9 cellular contexts compared by ENCODE assay signal in genomic region chr3:68088216-68088615, GRCh38.
DNase-seq lines count a peak whose midpoint lies in the region; ATAC-seq and TF ChIP-seq lines count a peak whose summit lies in the region.
"Had no signal": no experiment of that assay in that cellular context is flagged by ENCODE, and none has a peak within 500 bp of the region (broad histone marks: within the 10 kb centered on the region; RNA-seq: fewer than 3 reads in every experiment).

No MANE protein-coding gene starts in this region.

- POLR2A ChIA-PET in WTC11 (lab: Charles Lee): no interaction called here

- no peaks in the 10 kb centered on the region for H3K27me3 Mint-ChIP-seq in WTC11 (ENCODE audit: low read depth)

- no peaks in the 10 kb centered on the region for H3K36me3 Mint-ChIP-seq in WTC11

- H3K4me1 Mint-ChIP-seq in WTC11: no peaks in the 10 kb centered on the region

- H3K9me3 Mint-ChIP-seq in WTC11: no peaks in the 10 kb centered on the region

- TF ChIP-seq CTCF in WTC11 (IDR thresholded peaks at IDR 0.05): no peak

- ATAC-seq in WTC11: no peak
- ATAC-seq: HepG2 had no signal

- H3K27ac Mint-ChIP-seq in WTC11: no peak overlapping the region

- DNase-seq in activated T-cell treated with anti-CD3 and anti-CD28 coated beads for 1 hour (ENCODE audit: low read depth) (peak; percentile 9), kidney tubule cell (ENCODE audit: low spot score) (peak; percentile 92), NCI-H1436 (lab: John Stamatoyannopoulos, UW) (no peak), HK-2 (ENCODE audit: unreplicated experiment) (no peak), WTC11 (ENCODE audit: low spot score) (no peak)
- no peak for DNase-seq in activated T-cell treated with anti-CD3 and anti-CD28 coated beads, Interleukin-2, amount 50 U/mL, for 1 hour
- peak; percentile 56 for DNase-seq in activated CD8-positive, alpha-beta memory T cell treated with anti-CD3 and anti-CD28 coated beads, Interleukin-2, amount 50 U/mL, for 4 hours
- peak; percentile 5 for DNase-seq in stimulated activated naive CD4-positive, alpha-beta T cell treated with Interleukin-2 at 50 U/mL for 16 hours (lab: John Stamatoyannopoulos, UW)

- no peak overlapping the region for H3K4me3 Mint-ChIP-seq in WTC11

- CTCF ChIA-PET in WTC11 (lab: Charles Lee): no interaction called here

TF ChIP-seq in WTC11, 78 proteins besides CTCF, POLR2A, EP300 and RAD21:
- TF ChIP-seq CREM (CRISPR knock-in tag; IDR thresholded peaks at IDR 0.05): no peak
- no peak for TF ChIP-seq ELF4 (CRISPR knock-in tag; IDR thresholded peaks at IDR 0.05; ENCODE audit: low read depth)
- no peak for TF ChIP-seq TCF7 (CRISPR knock-in tag; IDR thresholded peaks at IDR 0.05; ENCODE audit: low read depth)
- no peak for TF ChIP-seq ZBTB43 (CRISPR knock-in tag; IDR thresholded peaks at IDR 0.05)
- TF ChIP-seq, protein P1, sequence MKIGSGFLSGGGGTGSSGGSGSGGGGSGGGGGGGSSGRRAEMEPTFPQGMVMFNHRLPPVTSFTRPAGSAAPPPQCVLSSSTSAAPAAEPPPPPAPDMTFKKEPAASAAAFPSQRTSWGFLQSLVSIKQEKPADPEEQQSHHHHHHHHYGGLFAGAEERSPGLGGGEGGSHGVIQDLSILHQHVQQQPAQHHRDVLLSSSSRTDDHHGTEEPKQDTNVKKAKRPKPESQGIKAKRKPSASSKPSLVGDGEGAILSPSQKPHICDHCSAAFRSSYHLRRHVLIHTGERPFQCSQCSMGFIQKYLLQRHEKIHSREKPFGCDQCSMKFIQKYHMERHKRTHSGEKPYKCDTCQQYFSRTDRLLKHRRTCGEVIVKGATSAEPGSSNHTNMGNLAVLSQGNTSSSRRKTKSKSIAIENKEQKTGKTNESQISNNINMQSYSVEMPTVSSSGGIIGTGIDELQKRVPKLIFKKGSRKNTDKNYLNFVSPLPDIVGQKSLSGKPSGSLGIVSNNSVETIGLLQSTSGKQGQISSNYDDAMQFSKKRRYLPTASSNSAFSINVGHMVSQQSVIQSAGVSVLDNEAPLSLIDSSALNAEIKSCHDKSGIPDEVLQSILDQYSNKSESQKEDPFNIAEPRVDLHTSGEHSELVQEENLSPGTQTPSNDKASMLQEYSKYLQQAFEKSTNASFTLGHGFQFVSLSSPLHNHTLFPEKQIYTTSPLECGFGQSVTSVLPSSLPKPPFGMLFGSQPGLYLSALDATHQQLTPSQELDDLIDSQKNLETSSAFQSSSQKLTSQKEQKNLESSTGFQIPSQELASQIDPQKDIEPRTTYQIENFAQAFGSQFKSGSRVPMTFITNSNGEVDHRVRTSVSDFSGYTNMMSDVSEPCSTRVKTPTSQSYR (CRISPR knock-in tag; IDR thresholded peaks at IDR 0.05): no peak
- TF ChIP-seq USF1 (CRISPR knock-in tag; IDR thresholded peaks at IDR 0.05): no peak
- no peak for TF ChIP-seq ZNF317 (CRISPR knock-in tag; IDR thresholded peaks at IDR 0.05; ENCODE audit: borderline replicate concordance, low read depth)
- TF ChIP-seq, protein P2, sequence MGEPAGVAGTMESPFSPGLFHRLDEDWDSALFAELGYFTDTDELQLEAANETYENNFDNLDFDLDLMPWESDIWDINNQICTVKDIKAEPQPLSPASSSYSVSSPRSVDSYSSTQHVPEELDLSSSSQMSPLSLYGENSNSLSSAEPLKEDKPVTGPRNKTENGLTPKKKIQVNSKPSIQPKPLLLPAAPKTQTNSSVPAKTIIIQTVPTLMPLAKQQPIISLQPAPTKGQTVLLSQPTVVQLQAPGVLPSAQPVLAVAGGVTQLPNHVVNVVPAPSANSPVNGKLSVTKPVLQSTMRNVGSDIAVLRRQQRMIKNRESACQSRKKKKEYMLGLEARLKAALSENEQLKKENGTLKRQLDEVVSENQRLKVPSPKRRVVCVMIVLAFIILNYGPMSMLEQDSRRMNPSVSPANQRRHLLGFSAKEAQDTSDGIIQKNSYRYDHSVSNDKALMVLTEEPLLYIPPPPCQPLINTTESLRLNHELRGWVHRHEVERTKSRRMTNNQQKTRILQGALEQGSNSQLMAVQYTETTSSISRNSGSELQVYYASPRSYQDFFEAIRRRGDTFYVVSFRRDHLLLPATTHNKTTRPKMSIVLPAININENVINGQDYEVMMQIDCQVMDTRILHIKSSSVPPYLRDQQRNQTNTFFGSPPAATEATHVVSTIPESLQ (CRISPR knock-in tag; IDR thresholded peaks at IDR 0.05): no peak

Comparison
In these comparisons a context has a peak if more than half of its experiments do, and no peak if none do; other contexts are left out.
1. DNase-seq: peak in activated T-cell treated with anti-CD3 and anti-CD28 coated beads for 1 hour (single experiment), activated CD8-positive, alpha-beta memory T cell treated with anti-CD3 and anti-CD28 coated beads, Interleukin-2, amount 50 U/mL, for 4 hours (single experiment), kidney tubule cell (single experiment) and stimulated activated naive CD4-positive, alpha-beta T cell treated with Interleukin-2 at 50 U/mL for 16 hours (single experiment); none in activated T-cell treated with anti-CD3 and anti-CD28 coated beads, Interleukin-2, amount 50 U/mL, for 1 hour (single experiment), NCI-H1436 (single experiment), HK-2 (single experiment) and WTC11 (single experiment).